13 cellular contexts compared by ENCODE assay signal in the genomic region with DNA sequence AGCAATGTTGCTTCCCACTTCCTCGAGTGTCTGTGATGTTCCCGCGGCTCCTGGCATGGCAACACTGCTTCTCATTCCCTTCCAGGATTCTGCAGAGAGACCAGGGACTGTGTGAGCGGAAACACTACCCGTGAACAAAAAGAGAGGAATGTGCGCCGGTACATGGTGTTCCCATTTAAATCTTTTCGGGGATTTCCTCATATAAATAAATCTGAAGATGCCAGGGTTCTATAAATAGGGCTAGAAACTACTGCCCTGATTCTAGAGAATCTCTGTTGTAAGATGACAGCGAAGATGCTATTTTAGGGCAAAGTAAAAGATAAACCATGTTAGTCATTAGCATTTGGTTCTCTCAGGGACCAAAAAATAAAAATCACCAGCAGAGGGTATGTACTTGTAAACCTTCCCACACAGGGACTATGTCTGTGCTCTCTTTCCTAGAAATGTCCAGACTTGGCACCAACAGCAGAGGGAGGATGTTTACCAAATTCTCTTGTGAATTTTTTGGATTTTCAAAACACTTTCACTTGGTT.
DNase-seq lines count a peak whose midpoint lies in the region; ATAC-seq and TF ChIP-seq lines count a peak whose summit lies in the region.
"Had no signal": no experiment of that assay in that cellular context is flagged by ENCODE, and none has a peak within 500 bp of the region (broad histone marks: within the 10 kb centered on the region; RNA-seq: fewer than 3 reads in every experiment).

No MANE protein-coding gene starts in this region.

- no peak overlapping the region for H3K56ac ChIP-seq in mesendoderm (ENCODE audit: low read length)

- H2AFZ ChIP-seq in GM23248, result no peak overlapping the region

- no peaks in the 10 kb centered on the region for H3K79me2 ChIP-seq in GM23248 (ENCODE audit: insufficient read depth)
- no peaks in the 10 kb centered on the region for H3K79me2 ChIP-seq in mesendoderm (ENCODE audit: control insufficient read depth, insufficient read depth, low read length)

- H3K36me3 ChIP-seq in GM23248 (ENCODE audit: low read depth), result no peaks in the 10 kb centered on the region
- H3K36me3 ChIP-seq in lung (ENCODE audit: control insufficient read depth in 2 of 2, insufficient read depth in 2 of 2, low read length in 2 of 2), result peaks cover 0 to 5% of the 10 kb centered on the region in 2 donors
- peaks cover 7% of the 10 kb centered on the region for H3K36me3 ChIP-seq in mesendoderm (ENCODE audit: control insufficient read depth, insufficient read depth, low read length)

- peak overlapping the region; percentile 7; the same call in 1 of the 2 replicates for H3K4me3 ChIP-seq in GM23248
- H3K4me3 ChIP-seq in dorsolateral prefrontal cortex, result peak overlapping the region in 2 of 59 donors; percentile 11 to 20
- H3K4me3 ChIP-seq in lung, result no peak overlapping the region
- H3K4me3 ChIP-seq in mesendoderm (ENCODE audit: low read length), result no peak overlapping the region

- TF ChIP-seq CTCF in dorsolateral prefrontal cortex (IDR thresholded peaks at IDR 0.05 in 54 of 56, conservative IDR thresholded peaks at IDR 0.05 in 2 of 56; ENCODE audit: low read depth in 1 of 56, partially characterized antibody in 56 of 56) (peak in 20 of 56 donors; percentile 9 to 43 (median 16)), lung (IDR thresholded peaks at IDR 0.05; ENCODE audit: control extremely low read depth, extremely low read depth) (no peak)

- H4K8ac ChIP-seq in mesendoderm (ENCODE audit: low read depth, low read length), result no peak overlapping the region

- peaks cover 30% of the 10 kb centered on the region for H3F3A ChIP-seq in GM23248 (ENCODE audit: insufficient read depth)

- intact Hi-C loops in dorsolateral prefrontal cortex (cut with DNase I), result no loop called here

- no peak overlapping the region for H2BK120ac ChIP-seq in mesendoderm (ENCODE audit: low read depth, low read length)

- peak overlapping the region; percentile 24 for H3K27ac ChIP-seq in GM23248
- peak overlapping the region in 54 of 59 donors; percentile 3 to 79 (median 57) for H3K27ac ChIP-seq in dorsolateral prefrontal cortex
- H3K27ac ChIP-seq in lung (ENCODE audit: low read depth in 1 of 2, low read length in 1 of 2), result peak overlapping the region in 1 of 2 donors; percentile 43
- H3K27ac ChIP-seq in mesendoderm (ENCODE audit: low read depth, low read length), result no peak overlapping the region

- H3K79me1 ChIP-seq in mesendoderm (ENCODE audit: low read length), result peaks cover 15% of the 10 kb centered on the region

- H3K4ac ChIP-seq in mesendoderm (ENCODE audit: low read depth, low read length), result no peak overlapping the region

- H3K4me1 ChIP-seq in GM23248 (ENCODE audit: insufficient read depth) (peaks cover 33% of the 10 kb centered on the region), lung (ENCODE audit: control insufficient read depth in 2 of 2, insufficient read depth in 2 of 2, low read length in 2 of 2) (peaks cover 7 to 51% of the 10 kb centered on the region in 2 donors), mesendoderm (ENCODE audit: control insufficient read depth, low read depth, low read length) (no peaks in the 10 kb centered on the region)

- H3K27me3 ChIP-seq in GM23248 (replicated peaks; ENCODE audit: insufficient read depth) (no peaks in the 10 kb centered on the region), dorsolateral prefrontal cortex (no peaks in the 10 kb centered on the region), lung (ENCODE audit: control insufficient read depth, insufficient read depth) (no peaks in the 10 kb centered on the region), mesendoderm (ENCODE audit: insufficient read depth, low read length, poor library complexity) (no peaks in the 10 kb centered on the region)

- no peak overlapping the region for H2BK15ac ChIP-seq in mesendoderm (replicated peaks; ENCODE audit: low read depth)

- no peak overlapping the region for H3K23ac ChIP-seq in mesendoderm (ENCODE audit: low read length)

- 1 to 7% methylated on average over 9 of the region's 9 CpGs for WGBS in GM23248 (ENCODE audit: low coverage in 1 of 2, low lambda C conversion rate in 2 of 2, missing lambda C conversion rate in 2 of 2), 2 experiments
- WGBS in lung, 2 donors, result 55 to 71% methylated on average over 9 of the region's 9 CpGs
- WGBS in mesendoderm (ENCODE audit: extremely low coverage, insufficient coverage, low lambda C conversion rate), result no CpG with 5 or more reads among the region's 9 CpGs

- H2AK5ac ChIP-seq in mesendoderm (ENCODE audit: low read length), result no peak overlapping the region

- no peak overlapping the region for H4K5ac ChIP-seq in mesendoderm (ENCODE audit: low read length)

- H2BK5ac ChIP-seq in mesendoderm (ENCODE audit: low read length), result no peak overlapping the region

- H3K18ac ChIP-seq in mesendoderm (ENCODE audit: low read length), result no peak overlapping the region

- ATAC-seq in lung (ENCODE audit: insufficient read depth, low FRiP score), result peak; percentile 20
- ATAC-seq: natural killer cell treated with Interleukin-12 subunit alpha and Interleukin-12 subunit beta and Interleukin-15 and Interleukin-18, amount 100 ng/mL, for 72 hours had no signal

- in situ Hi-C loops in GM23248 (cut with MboI), result no loop called here

- H3K9me3 ChIP-seq in GM23248 (ENCODE audit: low read depth) (no peaks in the 10 kb centered on the region), lung (ENCODE audit: control insufficient read depth in 2 of 2, insufficient read depth in 1 of 2, low read length in 1 of 2) (no peaks in the 10 kb centered on the region)

- DNase-seq in GM23248 (peak; percentile 76), dorsolateral prefrontal cortex (peak in 4 of 10 donors; percentile 44 to 73 (median 61)), lung (ENCODE audit: low spot score) (peak; percentile 30), superior temporal gyrus (ENCODE audit: extremely low spot score) (peak; percentile 81), GF-D8 (lab: John Stamatoyannopoulos, UW) (no peak), mesendoderm (no peak)
- no peak for DNase-seq in activated CD4-positive, alpha-beta T cell treated with anti-CD3 and anti-CD28 coated beads for 1 hour
- DNase-seq in stimulated activated naive CD4-positive, alpha-beta T cell treated with Interleukin-2 at 50 U/mL for 16 hours (lab: John Stamatoyannopoulos, UW), result no peak
- DNase-seq: activated effector memory CD4-positive, alpha-beta T cell treated with Interleukin-2 at 50 U/mL for 16 hours; DMS 273 treated with DMSO at 0.1 percent for 48 hours; erythroblast; T1000 had no signal

- H4K20me1 ChIP-seq in GM23248 (ENCODE audit: insufficient read depth), result peaks cover 5% of the 10 kb centered on the region; the same call in 1 of the 2 replicates

- H3K4me2 ChIP-seq in GM23248 (ENCODE audit: unreplicated experiment), result peak overlapping the region; percentile 21
- H3K4me2 ChIP-seq in mesendoderm (ENCODE audit: low read length), result no peak overlapping the region

- no peaks in the 10 kb centered on the region for H3K9me2 ChIP-seq in GM23248 (ENCODE audit: insufficient read depth)

- no peak overlapping the region for H3K9ac ChIP-seq in GM23248
- no peak overlapping the region for H3K9ac ChIP-seq in mesendoderm (ENCODE audit: low read length)

Comparison
In these comparisons a context has a peak if more than half of its experiments do, and no peak if none do; other contexts are left out.
1. DNase-seq: peak in GM23248 (single experiment), lung (single experiment) and superior temporal gyrus (single experiment); none in GF-D8 (single experiment), mesendoderm (single experiment), activated CD4-positive, alpha-beta T cell treated with anti-CD3 and anti-CD28 coated beads for 1 hour (single experiment) and stimulated activated naive CD4-positive, alpha-beta T cell treated with Interleukin-2 at 50 U/mL for 16 hours (single experiment).